In the genomic region with DNA sequence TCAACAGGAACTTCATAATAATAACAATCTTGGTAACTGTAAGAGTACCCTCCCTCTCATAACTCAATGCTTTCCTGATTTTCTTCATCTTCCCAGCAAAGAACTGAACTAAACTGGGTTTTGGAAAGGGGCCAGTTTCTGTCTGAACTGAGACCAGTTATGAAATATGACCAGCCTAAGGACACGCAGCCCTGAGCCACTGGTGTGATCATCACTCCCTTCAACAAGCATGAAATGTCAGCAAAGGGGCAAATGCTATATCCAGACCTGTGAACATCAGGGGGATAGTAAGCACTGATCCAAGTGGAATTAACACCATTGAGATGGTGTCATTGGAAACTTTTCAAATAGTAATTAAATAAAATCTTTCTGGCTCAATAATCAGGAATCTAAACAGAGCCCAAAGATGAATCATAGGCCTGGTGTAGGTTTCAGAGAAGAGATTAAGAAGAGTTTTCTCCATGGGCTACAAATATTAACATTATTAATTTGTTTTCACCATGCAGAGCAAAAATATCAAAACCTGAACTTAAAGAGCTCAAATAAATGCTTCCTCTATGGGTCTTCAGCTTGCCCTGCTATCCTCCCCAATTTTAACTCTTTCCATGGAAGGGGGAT, we compare ENCODE assay signal across 12 cellular contexts.
DNase-seq lines count a peak whose midpoint lies in the region; ATAC-seq and TF ChIP-seq lines count a peak whose summit lies in the region.
"Had no signal": no experiment of that assay in that cellular context is flagged by ENCODE, and none has a peak within 500 bp of the region (broad histone marks: within the 10 kb centered on the region; RNA-seq: fewer than 3 reads in every experiment).

No MANE protein-coding gene starts in this region.

- H3K4me3 ChIP-seq in epithelial cell of esophagus (ENCODE audit: low read length) = no peak overlapping the region
- H3K4me3 ChIP-seq: thyroid gland had no signal

- peak; percentile 32 for DNase-seq in NCI-H2196 (lab: John Stamatoyannopoulos, UW; ENCODE audit: unreplicated experiment)
- no peak for DNase-seq in NCI-H2196 treated with DMSO at 0.1 percent for 48 hours (lab: John Stamatoyannopoulos, UW; ENCODE audit: unreplicated experiment)
- DNase-seq in epithelial cell of esophagus (ENCODE audit: low read depth) = peak; percentile 42
- peak; percentile 3 to 61 for DNase-seq in lung microvascular endothelial cell (ENCODE audit: low read depth in 2 of 2)
- DNase-seq in putamen (ENCODE audit: low spot score) = no peak
- no peak for DNase-seq in NCI-H774 (lab: John Stamatoyannopoulos, UW)
- no peak for DNase-seq in NCI-H1105 treated with DMSO at 0.1 percent for 48 hours (lab: John Stamatoyannopoulos, UW)
- DNase-seq: activated CD4-positive, CD25-positive, alpha-beta regulatory T cell; NCI-H526 treated with DMSO at 0.1 percent for 48 hours; SIG-M5; thyroid gland had no signal

- no peak for ATAC-seq in HG02588 (IDR thresholded peaks at IDR 0.05; ENCODE audit: unreplicated experiment)

- TF ChIP-seq CTCF in epithelial cell of esophagus (IDR thresholded peaks at IDR 0.05; ENCODE audit: insufficient read depth, low read depth, low read length, missing control alignments) = no peak

Comparison
In these comparisons a context has a peak if more than half of its experiments do, and no peak if none do; other contexts are left out.
1. DNase-seq: peak in NCI-H2196 (single experiment), epithelial cell of esophagus (single experiment) and lung microvascular endothelial cell (2 of 2); none in NCI-H2196 treated with DMSO at 0.1 percent for 48 hours (single experiment), putamen (single experiment), NCI-H774 (single experiment) and NCI-H1105 treated with DMSO at 0.1 percent for 48 hours (single experiment).